8 cellular contexts compared by ENCODE assay signal in the genomic region with DNA sequence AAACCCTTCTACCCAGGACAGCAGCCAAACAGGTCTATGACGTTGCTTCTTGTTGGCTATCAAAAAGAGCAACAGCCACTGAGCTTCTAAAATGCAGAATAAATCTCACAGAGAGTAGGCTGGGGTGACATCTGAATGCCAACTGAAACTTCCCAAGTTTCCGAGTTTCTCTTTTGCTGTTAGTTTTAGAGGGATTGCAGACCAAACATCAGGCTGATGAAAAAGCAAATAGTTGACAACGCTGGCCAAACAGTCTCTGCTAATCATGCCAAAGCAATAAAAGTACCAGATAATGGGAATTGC. TPM values are rescaled to one million over a fixed set of nuclear protein-coding genes. Genes with fewer than 3 reads are reported as not detected.
DNase-seq lines count a peak whose midpoint lies in the region; ATAC-seq, FAIRE-seq and TF ChIP-seq lines count a peak whose summit lies in the region.

No MANE protein-coding gene starts in this region.

- TF ChIP-seq POLR2A in right lobe of liver (IDR thresholded peaks at IDR 0.05): peak; percentile 70

- H3K27me3 ChIP-seq in astrocyte (ENCODE audit: insufficient read depth, low read length) (no peaks in the 10 kb centered on the region), right lobe of liver (no peaks in the 10 kb centered on the region), tibial artery (no peaks in the 10 kb centered on the region)

- DNase-seq in activated T-cell treated with anti-CD3 and anti-CD28 coated beads, Interleukin-2, amount 50 U/mL, for 24 hours: no peak
- DNase-seq in activated T-cell treated with anti-CD3 and anti-CD28 coated beads for 4 hours (no peak), astrocyte (ENCODE audit: low read depth) (no peak), right lobe of liver (no peak), tibial artery (no peak), HCEC 1CT (no peak), NCI-H2107 treated with DMSO at 0.1 percent for 48 hours (lab: John Stamatoyannopoulos, UW; ENCODE audit: unreplicated experiment) (no peak), NOMO-1 (lab: John Stamatoyannopoulos, UW; ENCODE audit: unreplicated experiment in 2 of 2) (no peak)

- peak overlapping the region; percentile 97 for H3K27ac ChIP-seq in astrocyte (ENCODE audit: low read depth, low read length)
- peak overlapping the region; percentile 93 to 97 (median 97) for H3K27ac ChIP-seq in right lobe of liver
- peak overlapping the region; percentile 95 to 96 for H3K27ac ChIP-seq in tibial artery

- H3K79me2 ChIP-seq in astrocyte (ENCODE audit: insufficient read depth, low read length): peaks cover 43% of the 10 kb centered on the region

- peak overlapping the region; percentile 96 for H3K9ac ChIP-seq in astrocyte (ENCODE audit: low read length)

- peaks cover 46% of the 10 kb centered on the region for H3K4me1 Mint-ChIP-seq in activated T-cell treated with anti-CD3 and anti-CD28 coated beads, Interleukin-2, amount 50 U/mL, for 24 hours (ENCODE audit: low read depth)
- H3K4me1 Mint-ChIP-seq in astrocyte (ENCODE audit: low read depth, unreplicated experiment): peaks cover 13% of the 10 kb centered on the region

- H3K36me3 ChIP-seq in astrocyte (ENCODE audit: insufficient read depth, low read length) (peaks cover 6% of the 10 kb centered on the region), right lobe of liver (no peaks in the 10 kb centered on the region), tibial artery (peaks cover 0 to 6% (median 0%) of the 10 kb centered on the region in 3 donors)

- peaks cover 46% of the 10 kb centered on the region for H3K36me3 Mint-ChIP-seq in activated T-cell treated with anti-CD3 and anti-CD28 coated beads, Interleukin-2, amount 50 U/mL, for 24 hours (ENCODE audit: low read depth)
- H3K36me3 Mint-ChIP-seq in astrocyte (ENCODE audit: low read depth, unreplicated experiment): no peaks in the 10 kb centered on the region

- H3K9me3 ChIP-seq in astrocyte (ENCODE audit: insufficient read depth, low read depth, low read length) (no peaks in the 10 kb centered on the region), right lobe of liver (no peaks in the 10 kb centered on the region), tibial artery (no peaks in the 10 kb centered on the region)

- intact Hi-C loops in right lobe of liver (cut with DNase I): no loop called here
- intact Hi-C loops in tibial artery (cut with DNase I; ENCODE audit: low total_unique reads): loop anchor here (5.0 to 10.0 kb wide), 2 partner anchors 38 to 135 kb away; no protein-coding TSS in a partner anchor

- ATAC-seq in right lobe of liver: no peak

- H3K4me2 ChIP-seq in astrocyte (ENCODE audit: low read length): peak overlapping the region; percentile 87

- H3K4me3 Mint-ChIP-seq in activated T-cell treated with anti-CD3 and anti-CD28 coated beads, Interleukin-2, amount 50 U/mL, for 24 hours: peak overlapping the region; percentile 94
- peak overlapping the region; percentile 95 for H3K4me3 Mint-ChIP-seq in astrocyte (ENCODE audit: unreplicated experiment)

- no peak for TF ChIP-seq CTCF in astrocyte (IDR thresholded peaks at IDR 0.05; ENCODE audit: insufficient read depth, low read depth, low read length)
- no peak for TF ChIP-seq CTCF in right lobe of liver (IDR thresholded peaks at IDR 0.05)
- TF ChIP-seq CTCF in tibial artery (IDR thresholded peaks at IDR 0.05): no peak

- no peaks in the 10 kb centered on the region for H3K9me3 Mint-ChIP-seq in activated T-cell treated with anti-CD3 and anti-CD28 coated beads, Interleukin-2, amount 50 U/mL, for 24 hours
- no peaks in the 10 kb centered on the region for H3K9me3 Mint-ChIP-seq in astrocyte (ENCODE audit: unreplicated experiment)

- H2AFZ ChIP-seq in astrocyte (ENCODE audit: low read depth, low read length): peak overlapping the region; percentile 98

- no peak for FAIRE-seq in astrocyte (lab: Jason Lieb, UNC)

- peaks cover 21% of the 10 kb centered on the region for H3K4me1 ChIP-seq in astrocyte (ENCODE audit: insufficient read depth, low read length)
- peaks cover 2 to 17% (median 8%) of the 10 kb centered on the region in 4 donors for H3K4me1 ChIP-seq in right lobe of liver
- H3K4me1 ChIP-seq in tibial artery: peaks cover 0 to 40% (median 18%) of the 10 kb centered on the region in 4 donors

- H4K20me1 ChIP-seq in astrocyte (ENCODE audit: insufficient read depth, low read length): peaks cover 25% of the 10 kb centered on the region

- 0% methylated on average over 3 of the region's 3 CpGs for WGBS in right lobe of liver (ENCODE audit: insufficient coverage, low coverage, low lambda C conversion rate, missing lambda C conversion rate)

- H3K4me3 ChIP-seq in astrocyte (ENCODE audit: insufficient read depth, low read depth, low read length) (peak overlapping the region; percentile 98), right lobe of liver (peak overlapping the region; percentile 75 to 89 (median 87)), tibial artery (peak overlapping the region; percentile 80 to 88)

- H3K27me3 Mint-ChIP-seq in activated T-cell treated with anti-CD3 and anti-CD28 coated beads, Interleukin-2, amount 50 U/mL, for 24 hours: no peaks in the 10 kb centered on the region
- no peaks in the 10 kb centered on the region for H3K27me3 Mint-ChIP-seq in astrocyte (ENCODE audit: low read depth, unreplicated experiment)

- peak overlapping the region; percentile 99 for H3K27ac Mint-ChIP-seq in activated T-cell treated with anti-CD3 and anti-CD28 coated beads, Interleukin-2, amount 50 U/mL, for 24 hours
- peak overlapping the region; percentile 96 for H3K27ac Mint-ChIP-seq in astrocyte (ENCODE audit: unreplicated experiment)

RNA-seq across cellular contexts. Expression of a gene that starts 0.7 kb away (rescaled TPM):
- total RNA-seq in astrocyte (45.9 and 48.0 TPM in 2 replicates), right lobe of liver (10 to 100 TPM in 5 of 6 experiments, 1 to 10 TPM in 1; 9.4 to 21.4 (median 18.2) TPM)
